In the genomic region with DNA sequence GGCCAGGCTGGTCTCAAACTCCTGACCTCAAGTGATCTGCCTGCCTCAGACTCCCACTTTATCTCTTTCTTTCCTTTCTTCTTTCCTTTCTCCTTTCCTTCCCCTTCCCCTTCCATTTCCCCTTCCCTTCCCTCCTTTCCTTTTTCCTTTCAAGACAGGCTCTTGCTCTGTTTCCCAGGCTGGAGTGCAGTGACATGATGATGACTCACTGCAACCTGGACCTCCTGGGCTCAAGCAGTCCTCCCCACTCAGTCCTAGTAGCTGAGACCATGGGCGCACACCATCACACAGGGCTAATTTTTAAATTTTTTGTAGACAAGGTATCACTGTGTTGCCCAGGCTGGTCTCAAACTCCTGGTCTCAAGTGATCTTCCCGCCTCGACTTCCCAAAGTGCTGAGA, we compare ENCODE assay signal across 19 cellular contexts.
DNase-seq lines count a peak whose midpoint lies in the region; ATAC-seq and TF ChIP-seq lines count a peak whose summit lies in the region.
"Had no signal": no experiment of that assay in that cellular context is flagged by ENCODE, and none has a peak within 500 bp of the region (broad histone marks: within the 10 kb centered on the region; RNA-seq: fewer than 3 reads in every experiment).

No MANE protein-coding gene starts in this region.

- peaks cover 0 to 1% (median 0%) of the 10 kb centered on the region in 6 donors for H3K9me3 Mint-ChIP-seq in immature natural killer cell

- H3K27me3 ChIP-seq in A673 (replicated peaks; ENCODE audit: insufficient read depth, low read depth, low read length, poor library complexity) (no peaks in the 10 kb centered on the region), RWPE2 (ENCODE audit: insufficient read depth, poor library complexity, severe bottlenecking) (no peaks in the 10 kb centered on the region), mesenchymal stem cell (ENCODE audit: control insufficient read depth in 1 of 2, insufficient read depth in 1 of 2, low read length in 2 of 2) (no peaks in the 10 kb centered on the region), tibial nerve (no peaks in the 10 kb centered on the region)
- H3K27me3 ChIP-seq: BE2C had no signal

- H3K4ac ChIP-seq in mesenchymal stem cell (ENCODE audit: low read depth in 1 of 2, low read length in 2 of 2) = no peak overlapping the region

- peak; percentile 37; the same call in 2 of the 3 replicates for ATAC-seq in RWPE2 (ENCODE audit: low read depth)
- ATAC-seq: K562, T-cell had no signal

- TF ChIP-seq POLR2A in tibial nerve (IDR thresholded peaks at IDR 0.05) = no peak

- no peaks in the 10 kb centered on the region for H3K36me3 Mint-ChIP-seq in immature natural killer cell
- H3K36me3 Mint-ChIP-seq: T-cell had no signal

- H3K4me2 ChIP-seq in mesenchymal stem cell (ENCODE audit: low read length, poor library complexity, severe bottlenecking) = no peak overlapping the region
- H3K4me2 ChIP-seq: PC-9 had no signal

- H2BK5ac ChIP-seq in mesenchymal stem cell (ENCODE audit: low read depth, low read length, poor library complexity, severe bottlenecking) = no peak overlapping the region

- 98% methylated on average over 3 of the region's 3 CpGs for WGBS in mesenchymal stem cell
- WGBS in tibial nerve, 2 donors = 96% methylated on average over 3 of the region's 3 CpGs

- no peak overlapping the region for H4K8ac ChIP-seq in mesenchymal stem cell (ENCODE audit: low read length)

- H3K27me3 Mint-ChIP-seq in immature natural killer cell (ENCODE audit: low read depth in 3 of 3) = peaks cover 0 to 10% (median 9%) of the 10 kb centered on the region in 3 donors

- H3K23ac ChIP-seq in mesenchymal stem cell (ENCODE audit: low read length in 2 of 2) = no peak overlapping the region

- intact Hi-C loops in A673 (cut with micrococcal nuclease; ENCODE audit: unreplicated experiment) = loop anchor here (2.0 kb wide), 2 partner anchors 300 to 894 kb away; no protein-coding TSS in a partner anchor

- H3K4me1 Mint-ChIP-seq in immature natural killer cell = no peaks in the 10 kb centered on the region

- DNase-seq in A673 (ENCODE audit: low spot score) (peak; percentile 49), HK-2 (ENCODE audit: unreplicated experiment) (peak; percentile 14), RWPE2 (ENCODE audit: low spot score) (no peak), mesenchymal stem cell (peak; percentile 22), tibial nerve (ENCODE audit: low spot score in 2 of 2) (no peak), immature natural killer cell (no peak), DMS53 treated with DMSO at 0.1 percent for 48 hours (lab: John Stamatoyannopoulos, UW; ENCODE audit: unreplicated experiment) (no peak)
- DNase-seq in activated CD4-positive, alpha-beta T cell treated with anti-CD3 and anti-CD28 coated beads for 48 hours = no peak
- DNase-seq: BE2C, DMS79, NCI-H1092 treated with DMSO at 0.1 percent for 48 hours, NCI-H146, NCI-H2029 treated with DMSO at 0.1 percent for 48 hours, NCI-H226, NCI-H510A treated with DMSO at 0.1 percent for 48 hours, NCI-H748 treated with DMSO at 0.1 percent for 48 hours, T-cell had no signal

- no peak for TF ChIP-seq EP300 in tibial nerve (IDR thresholded peaks at IDR 0.05)

- H3K27ac ChIP-seq in A673 (ENCODE audit: low read depth, low read length, poor library complexity, severe bottlenecking) (peak overlapping the region; percentile 80), RWPE2 (ENCODE audit: poor library complexity, severe bottlenecking) (no peak overlapping the region), mesenchymal stem cell (ENCODE audit: low read length, poor library complexity, severe bottlenecking) (no peak overlapping the region), tibial nerve (no peak overlapping the region)
- H3K27ac ChIP-seq: PC-9 had no signal

- H2BK12ac ChIP-seq in mesenchymal stem cell (ENCODE audit: low read length in 2 of 2) = no peak overlapping the region

- no peak for TF ChIP-seq CTCF in A673 (conservative IDR thresholded peaks at IDR 0.05; ENCODE audit: low read depth, low read length)
- no peak for TF ChIP-seq CTCF in RWPE2 (IDR thresholded peaks at IDR 0.05; ENCODE audit: poor library complexity, severe bottlenecking)
- no peak for TF ChIP-seq CTCF in tibial nerve (IDR thresholded peaks at IDR 0.05)

- POLR2A ChIA-PET in A673 (lab: Charles Lee; ENCODE audit: low non-redundant PET) = interaction anchor here (0.6 kb wide), 2 partner anchors 20 to 81 kb away, joined by 3 to 14 read pairs; no protein-coding TSS in a partner anchor

- H2AFZ ChIP-seq in mesenchymal stem cell (ENCODE audit: low read depth, low read length) = no peak overlapping the region
- H2AFZ ChIP-seq: PC-9 had no signal

- no peak overlapping the region for H3K9ac ChIP-seq in mesenchymal stem cell (ENCODE audit: low read length)

- no peaks in the 10 kb centered on the region for H3K79me1 ChIP-seq in mesenchymal stem cell (replicated peaks; ENCODE audit: low read length, poor library complexity, severe bottlenecking)

- H3K4me1 ChIP-seq in A673 (ENCODE audit: insufficient read depth, low read length, poor library complexity, severe bottlenecking) (peaks cover 21% of the 10 kb centered on the region), RWPE2 (ENCODE audit: insufficient read depth, poor library complexity, severe bottlenecking) (no peaks in the 10 kb centered on the region), mesenchymal stem cell (ENCODE audit: control insufficient read depth, insufficient read depth, low read depth, low read length) (no peaks in the 10 kb centered on the region), tibial nerve (no peaks in the 10 kb centered on the region)
- H3K4me1 ChIP-seq: BE2C had no signal

- H3K18ac ChIP-seq in mesenchymal stem cell (ENCODE audit: low read depth in 1 of 2, low read length in 2 of 2) = no peak overlapping the region

- no peak overlapping the region for H4K91ac ChIP-seq in mesenchymal stem cell (ENCODE audit: low read length)

- CTCF ChIA-PET in A673 (lab: Charles Lee) = interaction anchor here (0.7 kb wide), 1 partner anchor 1073 kb away, joined by 7 read pairs; no protein-coding TSS in a partner anchor

- H3K9me3 ChIP-seq in A673 (ENCODE audit: low read depth, low read length, poor library complexity, severe bottlenecking) (no peaks in the 10 kb centered on the region), RWPE2 (ENCODE audit: severe bottlenecking) (no peaks in the 10 kb centered on the region), mesenchymal stem cell (ENCODE audit: control insufficient read depth, low read length) (no peaks in the 10 kb centered on the region), tibial nerve (peaks cover 0 to 5% (median 0%) of the 10 kb centered on the region in 4 donors)
- H3K9me3 ChIP-seq: BE2C had no signal

- H3K4me3 ChIP-seq in A673 (ENCODE audit: low read depth, low read length, poor library complexity, severe bottlenecking) = no peak overlapping the region
- H3K4me3 ChIP-seq in RWPE2 (ENCODE audit: severe bottlenecking) = no peak overlapping the region
- no peak overlapping the region for H3K4me3 ChIP-seq in mesenchymal stem cell (ENCODE audit: insufficient read depth in 1 of 2, low read depth in 1 of 2, low read length in 2 of 2)
- H3K4me3 ChIP-seq in tibial nerve = no peak overlapping the region
- H3K4me3 ChIP-seq: K562, PC-9 had no signal

- H2BK120ac ChIP-seq in mesenchymal stem cell (ENCODE audit: low read depth, low read length) = no peak overlapping the region

- no peak overlapping the region for H3K4me3 Mint-ChIP-seq in immature natural killer cell
- H3K4me3 Mint-ChIP-seq: T-cell had no signal

- peaks cover 3% of the 10 kb centered on the region for H3K36me3 ChIP-seq in A673 (ENCODE audit: insufficient read depth, low read length, poor library complexity, severe bottlenecking)
- H3K36me3 ChIP-seq in RWPE2 (ENCODE audit: low read depth) = no peaks in the 10 kb centered on the region
- no peaks in the 10 kb centered on the region for H3K36me3 ChIP-seq in mesenchymal stem cell (ENCODE audit: control insufficient read depth in 1 of 2, insufficient read depth in 2 of 2, low read depth in 1 of 2, low read length in 2 of 2)
- no peaks in the 10 kb centered on the region for H3K36me3 ChIP-seq in tibial nerve
- H3K36me3 ChIP-seq: BE2C had no signal

- no peak overlapping the region for H2BK15ac ChIP-seq in mesenchymal stem cell (ENCODE audit: low read depth, poor library complexity, severe bottlenecking)

- BruUV-seq in A673 (replicated peaks; lab: Mats Ljungman, UMichigan) = no TSS peak

- no peak overlapping the region for H3K14ac ChIP-seq in mesenchymal stem cell (ENCODE audit: low read length in 2 of 2)

- no peak overlapping the region for H3K27ac Mint-ChIP-seq in immature natural killer cell
- H3K27ac Mint-ChIP-seq: T-cell had no signal

- no peak overlapping the region for H2AK5ac ChIP-seq in mesenchymal stem cell (ENCODE audit: low read length, severe bottlenecking)

Comparison
In these comparisons a context has a peak if more than half of its experiments do, and no peak if none do; other contexts are left out.
1. DNase-seq: peak in A673 (single experiment), HK-2 (single experiment) and mesenchymal stem cell (single experiment); none in RWPE2 (single experiment), tibial nerve (0 of 2), activated CD4-positive, alpha-beta T cell treated with anti-CD3 and anti-CD28 coated beads for 48 hours (single experiment), immature natural killer cell (0 of 3) and DMS53 treated with DMSO at 0.1 percent for 48 hours (single experiment).